In the genomic region with DNA sequence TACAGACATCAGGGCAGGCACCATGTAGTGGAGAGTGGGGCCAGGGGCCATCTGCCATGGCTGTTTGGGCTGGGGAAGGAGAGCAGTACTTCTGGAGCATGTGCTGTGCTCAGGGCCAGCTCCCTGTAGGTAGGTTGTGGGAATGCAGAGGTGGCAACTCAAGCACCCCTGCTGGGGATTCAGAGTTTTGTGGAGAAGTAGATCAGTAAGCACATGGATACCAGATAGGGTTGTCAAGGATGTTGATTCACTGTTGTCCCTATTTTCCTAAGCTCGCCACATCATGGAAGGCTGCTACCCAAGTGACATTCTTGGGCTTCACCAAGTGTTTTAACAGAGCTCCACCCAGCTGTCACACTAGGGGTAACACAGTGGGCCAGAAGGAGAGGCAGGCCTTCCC, we compare ENCODE assay signal across 17 cellular contexts.
DNase-seq lines count a peak whose midpoint lies in the region; ATAC-seq and TF ChIP-seq lines count a peak whose summit lies in the region.
"Had no signal": no experiment of that assay in that cellular context is flagged by ENCODE, and none has a peak within 500 bp of the region (broad histone marks: within the 10 kb centered on the region; RNA-seq: fewer than 3 reads in every experiment).

No MANE protein-coding gene starts in this region.

- H3K36me3 ChIP-seq in GM23338 (ENCODE audit: insufficient read depth): no peaks in the 10 kb centered on the region
- no peaks in the 10 kb centered on the region for H3K36me3 ChIP-seq in MM.1S (replicated peaks; ENCODE audit: insufficient read depth, low read length)
- H3K36me3 ChIP-seq in mucosa of descending colon (ENCODE audit: low read depth): no peaks in the 10 kb centered on the region
- H3K36me3 ChIP-seq in A673 (ENCODE audit: insufficient read depth, low read length, poor library complexity, severe bottlenecking): no peaks in the 10 kb centered on the region
- H3K36me3 ChIP-seq: pancreas had no signal

- H3K27ac Mint-ChIP-seq in GM23338 (no peak overlapping the region), T-helper 17 cell (peak overlapping the region; percentile 87)
- H3K27ac Mint-ChIP-seq: activated T-cell treated with anti-CD3 and anti-CD28 coated beads, Interleukin-2, amount 50 U/mL, for 72 hours; HFFc6; nephron; T-helper 1 cell treated with Interleukin-12 subunit alpha and Interleukin-12 subunit beta and Interleukin-4 antibody, amounts not matched to agents 30 μg/mL and 1 μg/mL, for 36 hours had no signal

- no peak overlapping the region for H3K4me2 ChIP-seq in GM23338
- H3K4me2 ChIP-seq in MM.1S (ENCODE audit: low read depth, low read length): no peak overlapping the region

- no peak overlapping the region for H3K27ac ChIP-seq in GM23338 (ENCODE audit: low read depth)
- H3K27ac ChIP-seq in MM.1S (ENCODE audit: low read length): no peak overlapping the region
- no peak overlapping the region for H3K27ac ChIP-seq in A673 (ENCODE audit: low read depth, low read length, poor library complexity, severe bottlenecking)
- H3K27ac ChIP-seq: body of pancreas, gastrocnemius medialis, pancreas, testis had no signal

- H3K79me2 ChIP-seq in GM23338 (replicated peaks; ENCODE audit: insufficient read depth) (no peaks in the 10 kb centered on the region), MM.1S (ENCODE audit: low read length) (peaks cover 5% of the 10 kb centered on the region; the same call in 1 of the 2 replicates)

- TF ChIP-seq CTCF in GM23338 (conservative IDR thresholded peaks at IDR 0.05; ENCODE audit: low read depth in 2 of 2) (no peak), MM.1S (IDR thresholded peaks at IDR 0.05; ENCODE audit: low read length) (no peak), mucosa of descending colon (IDR thresholded peaks at IDR 0.05) (no peak), A673 (conservative IDR thresholded peaks at IDR 0.05; ENCODE audit: low read depth, low read length) (no peak)

- no peaks in the 10 kb centered on the region for H3K36me3 Mint-ChIP-seq in GM23338 (ENCODE audit: low read depth)
- H3K36me3 Mint-ChIP-seq in T-helper 17 cell (ENCODE audit: low read depth): peaks cover 8% of the 10 kb centered on the region

- H3K27me3 ChIP-seq in GM23338 (ENCODE audit: insufficient read depth) (no peaks in the 10 kb centered on the region), MM.1S (replicated peaks; ENCODE audit: insufficient read depth, low read length) (no peaks in the 10 kb centered on the region), A673 (replicated peaks; ENCODE audit: insufficient read depth, low read depth, low read length, poor library complexity) (no peaks in the 10 kb centered on the region)
- H3K27me3 ChIP-seq: body of pancreas, gastrocnemius medialis, pancreas, testis had no signal

- H3K4me3 ChIP-seq in GM23338 (no peak overlapping the region), MM.1S (ENCODE audit: low read length) (no peak overlapping the region), mucosa of descending colon (no peak overlapping the region), A673 (ENCODE audit: low read depth, low read length, poor library complexity, severe bottlenecking) (no peak overlapping the region)
- H3K4me3 ChIP-seq: body of pancreas, gastrocnemius medialis, lung, pancreas, testis had no signal

- H3K4me1 ChIP-seq in GM23338 (ENCODE audit: insufficient read depth) (no peaks in the 10 kb centered on the region), MM.1S (ENCODE audit: low read length) (peaks cover 5% of the 10 kb centered on the region; the same call in 1 of the 2 replicates), mucosa of descending colon (ENCODE audit: low read depth) (peaks cover 8% of the 10 kb centered on the region), A673 (ENCODE audit: insufficient read depth, low read length, poor library complexity, severe bottlenecking) (no peaks in the 10 kb centered on the region)
- H3K4me1 ChIP-seq: testis had no signal

- intact Hi-C loops in mucosa of descending colon (cut with DNase I, micrococcal nuclease) (loop anchor here (5.0 to 10.0 kb wide), 3 partner anchors 130 to 370 kb away; no protein-coding TSS in a partner anchor), A673 (cut with micrococcal nuclease; ENCODE audit: unreplicated experiment) (loop anchor here (5.0 kb wide), 2 partner anchors 163 to 383 kb away; no protein-coding TSS in a partner anchor)

- H3K9me3 ChIP-seq in T-helper 17 cell (ENCODE audit: control insufficient read depth, low read length, poor library complexity, severe bottlenecking) (no peaks in the 10 kb centered on the region), MM.1S (replicated peaks; ENCODE audit: insufficient read depth, low read length) (no peaks in the 10 kb centered on the region), mucosa of descending colon (no peaks in the 10 kb centered on the region), A673 (ENCODE audit: low read depth, low read length, poor library complexity, severe bottlenecking) (no peaks in the 10 kb centered on the region)
- H3K9me3 ChIP-seq: body of pancreas, gastrocnemius medialis, pancreas, testis had no signal

- H3K9me3 Mint-ChIP-seq in GM23338: peaks cover 11% of the 10 kb centered on the region; the same call in 2 of the 3 replicates
- H3K9me3 Mint-ChIP-seq: activated T-cell treated with anti-CD3 and anti-CD28 coated beads, Interleukin-2, amount 50 U/mL, for 72 hours; HFFc6; nephron; T-helper 1 cell treated with Interleukin-12 subunit alpha and Interleukin-12 subunit beta and Interleukin-4 antibody, amounts not matched to agents 30 μg/mL and 1 μg/mL, for 36 hours had no signal

- no peak overlapping the region for H3K9ac ChIP-seq in MM.1S (ENCODE audit: low read length)

- peaks cover 14% of the 10 kb centered on the region; the same call in 2 of the 3 replicates for H3K4me1 Mint-ChIP-seq in GM23338
- peaks cover 62% of the 10 kb centered on the region for H3K4me1 Mint-ChIP-seq in T-helper 17 cell
- H3K4me1 Mint-ChIP-seq: nephron had no signal

- no peaks in the 10 kb centered on the region for H3F3A ChIP-seq in GM23338 (replicated peaks; ENCODE audit: low read depth)
- H3F3A ChIP-seq in MM.1S (ENCODE audit: insufficient read depth, low read length): no peaks in the 10 kb centered on the region; the same call in 1 of the 2 replicates

- H2AFZ ChIP-seq in GM23338 (no peak overlapping the region), MM.1S (ENCODE audit: low read length) (no peak overlapping the region)

- DNase-seq in A172 (ENCODE audit: low spot score) (peak; percentile 38), GM23338 (ENCODE audit: low spot score) (peak; percentile 38), T-helper 17 cell (no peak), hepatic stellate cell (ENCODE audit: low spot score) (peak; percentile 28), MM.1S (no peak), GM19238 (ENCODE audit: insufficient read length, low spot score) (no peak), mucosa of descending colon (no peak), A673 (ENCODE audit: low spot score) (no peak)

- peaks cover 4% of the 10 kb centered on the region for H3K27me3 Mint-ChIP-seq in GM23338 (ENCODE audit: insufficient read depth, low read depth, poor library complexity)
- H3K27me3 Mint-ChIP-seq in T-helper 17 cell: no peaks in the 10 kb centered on the region

- ATAC-seq in GM23338 (peak; percentile 30; the same call in 2 of the 3 replicates), T-helper 17 cell (no peak), mucosa of descending colon (no peak)

- H3K4me3 Mint-ChIP-seq in GM23338: no peak overlapping the region
- H3K4me3 Mint-ChIP-seq in T-helper 17 cell: no peak overlapping the region
- H3K4me3 Mint-ChIP-seq: activated T-cell treated with anti-CD3 and anti-CD28 coated beads, Interleukin-2, amount 50 U/mL, for 72 hours; HFFc6; nephron; T-helper 1 cell treated with Interleukin-12 subunit alpha and Interleukin-12 subunit beta and Interleukin-4 antibody, amounts not matched to agents 30 μg/mL and 1 μg/mL, for 36 hours had no signal

- H3K9me2 ChIP-seq in GM23338 (ENCODE audit: insufficient read depth) (no peaks in the 10 kb centered on the region), MM.1S (replicated peaks; ENCODE audit: insufficient read depth, low read length) (no peaks in the 10 kb centered on the region)

- CTCF ChIA-PET in A673 (lab: Charles Lee): no interaction called here

- no TSS peak for BruUV-seq in A673 (replicated peaks; lab: Mats Ljungman, UMichigan)

- no peaks in the 10 kb centered on the region for H4K20me1 ChIP-seq in GM23338 (replicated peaks; ENCODE audit: insufficient read depth)
- no peaks in the 10 kb centered on the region for H4K20me1 ChIP-seq in MM.1S (ENCODE audit: insufficient read depth, low read length)

- POLR2A ChIA-PET in A673 (lab: Charles Lee; ENCODE audit: low non-redundant PET): no interaction called here

TF ChIP-seq in GM23338, 12 proteins besides CTCF, POLR2A, EP300 and RAD21 (continues in another document):
- TF ChIP-seq ZNF114 (CRISPR knock-in tag; IDR thresholded peaks at IDR 0.05): no peak

Comparison
In these comparisons a context has a peak if more than half of its experiments do, and no peak if none do; other contexts are left out.
1. DNase-seq: peak in A172 (single experiment), GM23338 (single experiment) and hepatic stellate cell (single experiment); none in T-helper 17 cell (0 of 3), MM.1S (single experiment), GM19238 (single experiment), mucosa of descending colon (0 of 3) and A673 (single experiment).